ENCODE assay signal across 1 cellular context in the genomic region with DNA sequence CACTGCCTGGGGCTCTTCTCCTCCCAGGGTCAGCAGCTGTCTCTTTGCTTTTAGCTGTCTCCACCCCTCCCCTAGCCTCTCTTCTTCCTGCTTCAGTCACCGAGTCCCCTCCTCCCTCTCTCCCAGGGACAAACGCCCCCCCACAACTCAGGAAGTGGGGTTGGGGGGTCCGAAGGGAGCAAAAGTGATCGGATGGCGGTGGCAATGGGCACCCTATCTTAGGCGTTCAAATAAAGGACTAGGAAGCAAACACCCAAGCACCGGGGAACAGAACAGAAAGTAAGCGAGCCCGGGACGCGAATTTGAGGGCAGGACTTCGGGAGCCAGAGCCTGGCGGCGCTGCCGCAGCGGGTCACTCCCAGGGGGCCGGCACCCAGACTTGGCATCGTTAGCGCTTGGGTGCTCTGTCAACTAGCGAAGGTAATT.
A peak's percentile ranks its signal among the peaks of the same experiment; 100 is the strongest.
TF ChIP-seq lines count a peak whose summit lies in the region.

No MANE protein-coding gene starts in this region.

TF ChIP-seq in HepG2, 621 proteins besides CTCF, POLR2A, EP300 and RAD21 (continued from another document):
- TF ChIP-seq, protein P1, sequence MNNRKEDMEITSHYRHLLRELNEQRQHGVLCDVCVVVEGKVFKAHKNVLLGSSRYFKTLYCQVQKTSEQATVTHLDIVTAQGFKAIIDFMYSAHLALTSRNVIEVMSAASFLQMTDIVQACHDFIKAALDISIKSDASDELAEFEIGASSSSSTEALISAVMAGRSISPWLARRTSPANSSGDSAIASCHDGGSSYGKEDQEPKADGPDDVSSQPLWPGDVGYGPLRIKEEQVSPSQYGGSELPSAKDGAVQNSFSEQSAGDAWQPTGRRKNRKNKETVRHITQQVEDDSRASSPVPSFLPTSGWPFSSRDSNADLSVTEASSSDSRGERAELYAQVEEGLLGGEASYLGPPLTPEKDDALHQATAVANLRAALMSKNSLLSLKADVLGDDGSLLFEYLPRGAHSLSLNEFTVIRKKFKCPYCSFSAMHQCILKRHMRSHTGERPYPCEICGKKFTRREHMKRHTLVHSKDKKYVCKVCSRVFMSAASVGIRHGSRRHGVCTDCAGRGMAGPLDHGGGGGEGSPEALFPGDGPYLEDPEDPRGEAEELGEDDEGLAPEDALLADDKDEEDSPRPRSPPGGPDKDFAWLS (CRISPR knock-in tag; IDR thresholded peaks at IDR 0.05; ENCODE audit: borderline replicate concordance), result peak; percentile 74; the same call in 1 of the 2 replicates
- TF ChIP-seq RELA (CRISPR knock-in tag; IDR thresholded peaks at IDR 0.05) (0 out of 2 replicates have a peak, but pooled peaks have one; percentile 23), HNRNPLL (IDR thresholded peaks at IDR 0.05; ENCODE audit: low read depth, low read length, poor library complexity, severe bottlenecking) (peak; percentile 0), SAP130 (CRISPR knock-in tag; IDR thresholded peaks at IDR 0.05; ENCODE audit: low read depth) (peak; percentile 43; the same call in 1 of the 2 replicates), ZNF703 (CRISPR knock-in tag; IDR thresholded peaks at IDR 0.05; ENCODE audit: borderline replicate concordance) (no peak), YEATS2 (CRISPR knock-in tag; IDR thresholded peaks at IDR 0.05; ENCODE audit: borderline replicate concordance) (0 out of 2 replicates have a peak, but pooled peaks have one; percentile 39)
- TF ChIP-seq, protein P2, sequence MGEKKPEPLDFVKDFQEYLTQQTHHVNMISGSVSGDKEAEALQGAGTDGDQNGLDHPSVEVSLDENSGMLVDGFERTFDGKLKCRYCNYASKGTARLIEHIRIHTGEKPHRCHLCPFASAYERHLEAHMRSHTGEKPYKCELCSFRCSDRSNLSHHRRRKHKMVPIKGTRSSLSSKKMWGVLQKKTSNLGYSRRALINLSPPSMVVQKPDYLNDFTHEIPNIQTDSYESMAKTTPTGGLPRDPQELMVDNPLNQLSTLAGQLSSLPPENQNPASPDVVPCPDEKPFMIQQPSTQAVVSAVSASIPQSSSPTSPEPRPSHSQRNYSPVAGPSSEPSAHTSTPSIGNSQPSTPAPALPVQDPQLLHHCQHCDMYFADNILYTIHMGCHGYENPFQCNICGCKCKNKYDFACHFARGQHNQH (CRISPR knock-in tag; IDR thresholded peaks at IDR 0.05), result peak; percentile 38; the same call in 1 of the 2 replicates
- TF ChIP-seq, protein P3, sequence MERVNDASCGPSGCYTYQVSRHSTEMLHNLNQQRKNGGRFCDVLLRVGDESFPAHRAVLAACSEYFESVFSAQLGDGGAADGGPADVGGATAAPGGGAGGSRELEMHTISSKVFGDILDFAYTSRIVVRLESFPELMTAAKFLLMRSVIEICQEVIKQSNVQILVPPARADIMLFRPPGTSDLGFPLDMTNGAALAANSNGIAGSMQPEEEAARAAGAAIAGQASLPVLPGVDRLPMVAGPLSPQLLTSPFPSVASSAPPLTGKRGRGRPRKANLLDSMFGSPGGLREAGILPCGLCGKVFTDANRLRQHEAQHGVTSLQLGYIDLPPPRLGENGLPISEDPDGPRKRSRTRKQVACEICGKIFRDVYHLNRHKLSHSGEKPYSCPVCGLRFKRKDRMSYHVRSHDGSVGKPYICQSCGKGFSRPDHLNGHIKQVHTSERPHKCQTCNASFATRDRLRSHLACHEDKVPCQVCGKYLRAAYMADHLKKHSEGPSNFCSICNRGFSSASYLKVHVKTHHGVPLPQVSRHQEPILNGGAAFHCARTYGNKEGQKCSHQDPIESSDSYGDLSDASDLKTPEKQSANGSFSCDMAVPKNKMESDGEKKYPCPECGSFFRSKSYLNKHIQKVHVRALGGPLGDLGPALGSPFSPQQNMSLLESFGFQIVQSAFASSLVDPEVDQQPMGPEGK (CRISPR knock-in tag; IDR thresholded peaks at IDR 0.05), result peak; percentile 82
TF ChIP-seq in HepG2: peak in this region for 29.
